ENCODE assay signal across 19 cellular contexts in genomic region chr16:57993452-57993851, GRCh38. TPM values are rescaled to one million over a fixed set of nuclear protein-coding genes. Genes with fewer than 3 reads are reported as not detected.
A peak's percentile ranks its signal among the peaks of the same experiment; 100 is the strongest.
DNase-seq lines count a peak whose midpoint lies in the region; ATAC-seq and TF ChIP-seq lines count a peak whose summit lies in the region.
"Had no signal": no experiment of that assay in that cellular context is flagged by ENCODE, and none has a peak within 500 bp of the region (broad histone marks: within the 10 kb centered on the region; RNA-seq: fewer than 3 reads in every experiment).

No MANE protein-coding gene starts in this region.

- peak overlapping the region; percentile 6 for H4K12ac ChIP-seq in trophoblast cell (ENCODE audit: low read depth, low read length)

- no peak overlapping the region for H3K23ac ChIP-seq in trophoblast cell (ENCODE audit: low read length)

- peak overlapping the region; percentile 30 for H2BK12ac ChIP-seq in trophoblast cell (ENCODE audit: low read length)

- peak overlapping the region; percentile 72 for H3K14ac ChIP-seq in trophoblast cell (ENCODE audit: low read length)

- H3K36me3 ChIP-seq in GM23338 (ENCODE audit: insufficient read depth) (no peaks in the 10 kb centered on the region), endodermal cell (ENCODE audit: control insufficient read depth, insufficient read depth, low read length) (peaks cover 22% of the 10 kb centered on the region), trophoblast cell (ENCODE audit: control insufficient read depth in 1 of 2, insufficient read depth in 2 of 2, low read length in 2 of 2) (peaks cover 17 to 31% of the 10 kb centered on the region in 2 experiments), uterus (no peaks in the 10 kb centered on the region)

- peak overlapping the region; percentile 57 for H2AK5ac ChIP-seq in trophoblast cell (ENCODE audit: low read length)

- H4K91ac ChIP-seq in trophoblast cell (ENCODE audit: low read depth, low read length), result peak overlapping the region; percentile 76

- H3K27ac ChIP-seq in GM23338 (ENCODE audit: low read depth) (no peak overlapping the region), endodermal cell (ENCODE audit: low read depth, low read length) (no peak overlapping the region), trophoblast cell (ENCODE audit: low read depth, low read length) (peak overlapping the region; percentile 70), uterus (no peak overlapping the region)
- H3K27ac ChIP-seq: gastroesophageal sphincter, right atrium auricular region, SK-N-MC had no signal

- H4K8ac ChIP-seq in trophoblast cell (ENCODE audit: low read depth, low read length), result peak overlapping the region; percentile 44

- no peak overlapping the region for H3K4ac ChIP-seq in trophoblast cell (ENCODE audit: low read depth, low read length)

- peak overlapping the region; percentile 60 for H2BK5ac ChIP-seq in trophoblast cell (ENCODE audit: low read depth, low read length, poor library complexity)

- no peaks in the 10 kb centered on the region for H3K9me3 Mint-ChIP-seq in GM23338
- no peaks in the 10 kb centered on the region for H3K9me3 Mint-ChIP-seq in endodermal cell
- H3K9me3 Mint-ChIP-seq: activated CD4-positive, alpha-beta T cell treated with anti-CD3 and anti-CD28 coated beads, Interleukin-2, amount 10 ng/mL, durations not matched to agents 7 days and 5 days; activated naive CD8-positive, alpha-beta T cell treated with anti-CD3 and anti-CD28 coated beads for 36 hours; effector memory CD8-positive, alpha-beta T cell; nephron had no signal

- H3K27me3 ChIP-seq in GM23338 (ENCODE audit: insufficient read depth) (no peaks in the 10 kb centered on the region), endodermal cell (ENCODE audit: control insufficient read depth, insufficient read depth, low read length, poor library complexity, severe bottlenecking) (no peaks in the 10 kb centered on the region), trophoblast cell (ENCODE audit: insufficient read depth, low read length) (no peaks in the 10 kb centered on the region), uterus (no peaks in the 10 kb centered on the region)
- H3K27me3 ChIP-seq: gastroesophageal sphincter, right atrium auricular region had no signal

- H3K9me2 ChIP-seq in GM23338 (ENCODE audit: insufficient read depth), result no peaks in the 10 kb centered on the region

- H2AFZ ChIP-seq in GM23338, result no peak overlapping the region
- H2AFZ ChIP-seq in trophoblast cell (ENCODE audit: insufficient read depth, low read length, poor library complexity), result peak overlapping the region; percentile 9

- H3K9me3 ChIP-seq in endodermal cell (ENCODE audit: control insufficient read depth, low read length) (no peaks in the 10 kb centered on the region), trophoblast cell (ENCODE audit: insufficient read depth, low read depth, low read length) (no peaks in the 10 kb centered on the region), uterus (no peaks in the 10 kb centered on the region)
- H3K9me3 ChIP-seq: gastroesophageal sphincter, right atrium auricular region had no signal

- H3K4me3 ChIP-seq in GM23338 (no peak overlapping the region), endodermal cell (ENCODE audit: low read length) (no peak overlapping the region), trophoblast cell (ENCODE audit: low read depth, low read length) (no peak overlapping the region), uterus (no peak overlapping the region)
- H3K4me3 ChIP-seq: gastroesophageal sphincter, right atrium auricular region, SK-N-MC had no signal

- peaks cover 17% of the 10 kb centered on the region for H3K27me3 Mint-ChIP-seq in GM23338 (ENCODE audit: insufficient read depth, low read depth, poor library complexity)
- no peaks in the 10 kb centered on the region for H3K27me3 Mint-ChIP-seq in endodermal cell (ENCODE audit: insufficient read depth)
- H3K27me3 Mint-ChIP-seq: activated CD4-positive, alpha-beta T cell treated with anti-CD3 and anti-CD28 coated beads, Interleukin-2, amount 10 ng/mL, durations not matched to agents 7 days and 5 days; activated naive CD8-positive, alpha-beta T cell treated with anti-CD3 and anti-CD28 coated beads for 36 hours; effector memory CD8-positive, alpha-beta T cell had no signal

- peaks cover 6% of the 10 kb centered on the region; the same call in 2 of the 3 replicates for H3K36me3 Mint-ChIP-seq in GM23338 (ENCODE audit: low read depth)
- peaks cover 15% of the 10 kb centered on the region for H3K36me3 Mint-ChIP-seq in endodermal cell (ENCODE audit: low read depth)
- H3K36me3 Mint-ChIP-seq: activated naive CD8-positive, alpha-beta T cell treated with anti-CD3 and anti-CD28 coated beads for 36 hours had no signal

- no peak overlapping the region for H3K9ac ChIP-seq in endodermal cell (ENCODE audit: extremely low read depth, low read length, poor library complexity, severe bottlenecking)
- no peak overlapping the region for H3K9ac ChIP-seq in trophoblast cell (ENCODE audit: low read length)

- TF ChIP-seq CTCF in GM23338 (conservative IDR thresholded peaks at IDR 0.05; ENCODE audit: low read depth in 2 of 2), result no peak
- TF ChIP-seq CTCF in endodermal cell (conservative IDR thresholded peaks at IDR 0.05), result no peak
- no peak for TF ChIP-seq CTCF in uterus (IDR thresholded peaks at IDR 0.05)

- H3K18ac ChIP-seq in trophoblast cell (ENCODE audit: low read length), result peak overlapping the region; percentile 36

- no peaks in the 10 kb centered on the region for H3F3A ChIP-seq in GM23338 (replicated peaks; ENCODE audit: low read depth)

- H3K27ac Mint-ChIP-seq in GM23338 (peak overlapping the region; percentile 83; the same call in 1 of the 2 replicates), endodermal cell (peak overlapping the region; percentile 26)
- H3K27ac Mint-ChIP-seq: activated CD4-positive, alpha-beta T cell treated with anti-CD3 and anti-CD28 coated beads, Interleukin-2, amount 10 ng/mL, durations not matched to agents 7 days and 5 days; nephron had no signal

- peaks cover 8% of the 10 kb centered on the region for H3K79me1 ChIP-seq in trophoblast cell (ENCODE audit: low read length)

- no peak overlapping the region for H3K4me2 ChIP-seq in GM23338
- no peak overlapping the region for H3K4me2 ChIP-seq in trophoblast cell (ENCODE audit: low read length)

- intact Hi-C loops in uterus (cut with DNase I; ENCODE audit: low total_unique reads), result no loop called here

- TF ChIP-seq POLR2A in uterus (IDR thresholded peaks at IDR 0.05) (no peak), GM18505 (IDR thresholded peaks at IDR 0.05; ENCODE audit: borderline replicate concordance, extremely low read depth, insufficient read depth, insufficient read length) (no peak)

- H3K79me2 ChIP-seq in GM23338 (replicated peaks; ENCODE audit: insufficient read depth) (no peaks in the 10 kb centered on the region), trophoblast cell (ENCODE audit: control insufficient read depth, insufficient read depth, low read length, poor library complexity) (peaks cover 2% of the 10 kb centered on the region)

- H3K4me3 Mint-ChIP-seq in GM23338, result no peak overlapping the region
- H3K4me3 Mint-ChIP-seq in endodermal cell, result no peak overlapping the region
- H3K4me3 Mint-ChIP-seq: activated CD4-positive, alpha-beta T cell treated with anti-CD3 and anti-CD28 coated beads, Interleukin-2, amount 10 ng/mL, durations not matched to agents 7 days and 5 days; activated naive CD8-positive, alpha-beta T cell treated with anti-CD3 and anti-CD28 coated beads for 36 hours; effector memory CD8-positive, alpha-beta T cell; nephron had no signal

- peak overlapping the region; percentile 37 for H2BK120ac ChIP-seq in trophoblast cell (ENCODE audit: insufficient read depth, low read length, poor library complexity)

- H4K20me1 ChIP-seq in GM23338 (replicated peaks; ENCODE audit: insufficient read depth), result no peaks in the 10 kb centered on the region

- H3K4me1 ChIP-seq in GM23338 (ENCODE audit: insufficient read depth) (no peaks in the 10 kb centered on the region), endodermal cell (ENCODE audit: control insufficient read depth, insufficient read depth, low read length) (no peaks in the 10 kb centered on the region), trophoblast cell (ENCODE audit: control insufficient read depth in 1 of 2, insufficient read depth in 2 of 2, low read length in 2 of 2) (peaks cover 24 to 33% of the 10 kb centered on the region in 2 experiments), uterus (no peaks in the 10 kb centered on the region)

- DNase-seq in GM23338 (ENCODE audit: low spot score) (no peak), NCI-H345 treated with DMSO at 0.1 percent for 48 hours (lab: John Stamatoyannopoulos, UW; ENCODE audit: unreplicated experiment) (peak; percentile 75), endodermal cell (no peak), trophoblast cell (no peak), uterus (no peak)
- no peak for DNase-seq in activated CD8-positive, alpha-beta memory T cell treated with anti-CD3 and anti-CD28 coated beads, Interleukin-2, amount 50 U/mL, for 48 hours
- DNase-seq: activated CD4-positive, alpha-beta T cell treated with anti-CD3 and anti-CD28 coated beads, Interleukin-2, amount 10 ng/mL, durations not matched to agents 7 days and 5 days; activated naive CD8-positive, alpha-beta T cell treated with anti-CD3 and anti-CD28 coated beads for 36 hours; activated T-cell treated with anti-CD3 and anti-CD28 coated beads, Interleukin-2, amount 50 U/mL, for 1 hour; effector memory CD8-positive, alpha-beta T cell; MV-4-11; NCI-H226 had no signal

- H3K4me1 Mint-ChIP-seq in GM23338 (peaks cover 18% of the 10 kb centered on the region), endodermal cell (peaks cover 2% of the 10 kb centered on the region)

- WGBS in endodermal cell (ENCODE audit: insufficient coverage in 1 of 2, insufficient read length in 1 of 2), 2 experiments, result 93 to 98% methylated on average over 7 to 9 of the region's 9 CpGs
- WGBS in trophoblast cell (ENCODE audit: extremely low coverage, insufficient coverage, insufficient read length), result no CpG with 5 or more reads among the region's 9 CpGs

- ATAC-seq in GM23338, result no peak
- no peak for ATAC-seq in GM18498 (IDR thresholded peaks at IDR 0.05; ENCODE audit: unreplicated experiment)
- no peak for ATAC-seq in GM18505 (IDR thresholded peaks at IDR 0.05; ENCODE audit: unreplicated experiment)
- ATAC-seq: effector memory CD8-positive, alpha-beta T cell; gastroesophageal sphincter had no signal

RNA-seq across cellular contexts. Expression of gene ZNF319, which starts 7.0 kb away (rescaled TPM):
- total RNA-seq in GM23338 (2014; rRNA removed; shearing (Covaris generic)), result 4.3 and 10.0 TPM in 2 replicates
- polyA plus RNA-seq in GM23338 (2016; fragmentation: Nextera tagmentation; extraction: Ambion mirVana), result 1.4 and 1.7 TPM in 2 replicates
- total RNA-seq in endodermal cell (10 to 100 TPM in 1 of 2 donors, 1 to 10 TPM in 1; 9.8 to 10.8 TPM), uterus (10 to 100 TPM in 1 of 4 donors, 1 to 10 TPM in 3; 5.4 to 11.5 (median 6.9) TPM)
- polyA plus RNA-seq in endodermal cell (2013, experiment 1 of 2), result 11.5 TPM
- polyA plus RNA-seq in endodermal cell (2013, experiment 2 of 2), result 8.2 TPM
- 5.7 and 6.8 TPM in 2 replicates for polyA plus RNA-seq in trophoblast cell (2013)

RNA-seq across cellular contexts. Expression of gene USB1, which starts 7.8 kb away (rescaled TPM):
- 102 and 118 TPM in 2 replicates for total RNA-seq in GM23338 (2014; rRNA removed; shearing (Covaris generic))
- polyA plus RNA-seq in GM23338 (2016; fragmentation: Nextera tagmentation; extraction: Ambion mirVana), result 67.1 and 79.6 TPM in 2 replicates
- total RNA-seq in endodermal cell (100 to 1,000 TPM; 139 to 163 TPM), uterus (10 to 100 TPM in 2 of 4 donors, 1 to 10 TPM in 2; 2.0 to 34.9 (median 14.9) TPM)
- polyA plus RNA-seq in endodermal cell (2013, experiment 1 of 2), result 62.2 TPM
- polyA plus RNA-seq in endodermal cell (2013, experiment 2 of 2), result 62.7 TPM
- polyA plus RNA-seq in trophoblast cell (2013), result 36.6 and 37.1 TPM in 2 replicates

RNA-seq across cellular contexts. Expression of gene CNGB1, which starts 22.5 kb away (rescaled TPM):
- total RNA-seq in GM23338 (2014; rRNA removed; shearing (Covaris generic)), result not detected in 2 replicates
- polyA plus RNA-seq in GM23338 (2016; fragmentation: Nextera tagmentation; extraction: Ambion mirVana), result not detected in 2 replicates
- total RNA-seq in endodermal cell (under 1 TPM; 0.29 to 0.60 TPM), uterus (not detected)
- polyA plus RNA-seq in endodermal cell (2013, experiment 1 of 2), result 1.1 TPM
- 0.50 TPM for polyA plus RNA-seq in endodermal cell (2013, experiment 2 of 2)
- 0.11 and 0.12 TPM in 2 replicates for polyA plus RNA-seq in trophoblast cell (2013)
- total RNA-seq: activated CD4-positive, alpha-beta T cell treated with anti-CD3 and anti-CD28 coated beads, Interleukin-2, amount 10 ng/mL, durations not matched to agents 7 days and 5 days; activated naive CD8-positive, alpha-beta T cell treated with anti-CD3 and anti-CD28 coated beads for 36 hours; cardiac septum; right atrium auricular region had no signal

RNA-seq across cellular contexts. Expression of gene MMP15, which starts 32.1 kb away (rescaled TPM):
- 72.4 and 79.1 TPM in 2 replicates for total RNA-seq in GM23338 (2014; rRNA removed; shearing (Covaris generic))
- 10.9 and 11.5 TPM in 2 replicates for polyA plus RNA-seq in GM23338 (2016; fragmentation: Nextera tagmentation; extraction: Ambion mirVana)
- total RNA-seq in endodermal cell (100 to 1,000 TPM in 1 of 2 donors, 10 to 100 TPM in 1; 99.8 to 105 TPM), uterus (10 to 100 TPM in 1 of 4 donors, 1 to 10 TPM in 1, under 1 TPM in 2; under 0.01 to 12.5 (median 2.6) TPM)
- polyA plus RNA-seq in endodermal cell (2013, experiment 1 of 2), result 34.0 TPM
- polyA plus RNA-seq in endodermal cell (2013, experiment 2 of 2), result 34.0 TPM
- 95.1 and 106 TPM in 2 replicates for polyA plus RNA-seq in trophoblast cell (2013)
